In genomic region chrY:18601287-18601686, GRCh38 we compare ENCODE assay signal across 13 cellular contexts. TPM values are rescaled to one million over a fixed set of nuclear protein-coding genes. Genes with fewer than 3 reads are reported as not detected.
DNase-seq lines count a peak whose midpoint lies in the region; ATAC-seq and FAIRE-seq lines count a peak whose summit lies in the region.
"Not testable (repeated sequence)": the region's sequence is repeated elsewhere in the genome, so short reads cannot be mapped to it uniquely, and the experiment has no call there.
"Had no signal": no experiment of that assay in that cellular context is flagged by ENCODE, and none has a peak within 500 bp of the region (broad histone marks: within the 10 kb centered on the region; RNA-seq: fewer than 3 reads in every experiment).

No MANE protein-coding gene starts in this region.

- FAIRE-seq in GM19239 (lab: Jason Lieb, UNC) = peak; percentile 90

- not testable (repeated sequence) for H3K4me3 Mint-ChIP-seq in activated T-helper 17 cell treated with anti-CD3 and anti-CD28 coated beads, Interleukin-2, amount 50 U/mL, for 72 hours

- H3K36me3 Mint-ChIP-seq in activated T-helper 17 cell treated with anti-CD3 and anti-CD28 coated beads, Interleukin-2, amount 50 U/mL, for 72 hours (ENCODE audit: low read depth) = not testable (repeated sequence)

- H3K27ac Mint-ChIP-seq in activated T-helper 17 cell treated with anti-CD3 and anti-CD28 coated beads, Interleukin-2, amount 50 U/mL, for 72 hours = not testable (repeated sequence)

- not testable (repeated sequence) for H3K27me3 Mint-ChIP-seq in activated T-helper 17 cell treated with anti-CD3 and anti-CD28 coated beads, Interleukin-2, amount 50 U/mL, for 72 hours

- peak; percentile 85 for ATAC-seq in GM18498 (IDR thresholded peaks at IDR 0.05; ENCODE audit: unreplicated experiment)
- peak; percentile 74 for ATAC-seq in GM21447 (IDR thresholded peaks at IDR 0.05; ENCODE audit: unreplicated experiment)
- peak; percentile 93 for ATAC-seq in HG02610 (IDR thresholded peaks at IDR 0.05; ENCODE audit: unreplicated experiment)
- ATAC-seq in HG02884 (IDR thresholded peaks at IDR 0.05; ENCODE audit: unreplicated experiment) = peak; percentile 90
- ATAC-seq in HG03060 (IDR thresholded peaks at IDR 0.05; ENCODE audit: low read depth, unreplicated experiment) = peak; percentile 82
- peak; percentile 90 for ATAC-seq in HG03442 (IDR thresholded peaks at IDR 0.05; ENCODE audit: unreplicated experiment)
- peak; percentile 31 for ATAC-seq in activated T-helper 17 cell treated with anti-CD3 and anti-CD28 coated beads, Interleukin-2, amount 50 U/mL, for 72 hours (replicated peaks)

- H3K4me1 Mint-ChIP-seq in activated T-helper 17 cell treated with anti-CD3 and anti-CD28 coated beads, Interleukin-2, amount 50 U/mL, for 72 hours = not testable (repeated sequence)

- H3K9me3 Mint-ChIP-seq in activated T-helper 17 cell treated with anti-CD3 and anti-CD28 coated beads, Interleukin-2, amount 50 U/mL, for 72 hours = not testable (repeated sequence)

- not testable (repeated sequence) for DNase-seq in GM19239 (ENCODE audit: insufficient read length, low spot score)

RNA-seq across cellular contexts. Expression of gene HSFY1, which starts 54.8 kb away (rescaled TPM):
- not detected for total RNA-seq in activated T-helper 17 cell treated with anti-CD3 and anti-CD28 coated beads, Interleukin-2, amount 50 U/mL, for 72 hours
- total RNA-seq: A172; CD4-positive, CD25-positive, alpha-beta regulatory T cell; HFFc6; HT-29; PC-3 had no signal

Comparison
In these comparisons a context has a peak if more than half of its experiments do, and no peak if none do; other contexts are left out.
1. ATAC-seq: peak in every context shown above with its lines; median percentile 93 in HG02610; 90 in HG02884; 90 in HG03442; 85 in GM18498; 82 in HG03060; 74 in GM21447; 31 in activated T-helper 17 cell treated with anti-CD3 and anti-CD28 coated beads, Interleukin-2, amount 50 U/mL, for 72 hours.